Comparison of ENCODE assay signal across 21 cellular contexts in genomic region chr10:106900041-106900674, GRCh38.
A peak's percentile ranks its signal among the peaks of the same experiment; 100 is the strongest.
DNase-seq lines count a peak whose midpoint lies in the region; ATAC-seq and TF ChIP-seq lines count a peak whose summit lies in the region.
"Had no signal": no experiment of that assay in that cellular context is flagged by ENCODE, and none has a peak within 500 bp of the region (broad histone marks: within the 10 kb centered on the region; RNA-seq: fewer than 3 reads in every experiment).

No MANE protein-coding gene starts in this region.

- ATAC-seq in GM18907 (IDR thresholded peaks at IDR 0.05; ENCODE audit: unreplicated experiment) (peak; percentile 46), GM21717 (IDR thresholded peaks at IDR 0.05; ENCODE audit: unreplicated experiment) (peak; percentile 56), psoas muscle (no peak)
- ATAC-seq: A549, Right ventricle myocardium inferior had no signal

- peaks cover 2% of the 10 kb centered on the region for H3K27me3 Mint-ChIP-seq in dendritic cell treated with granulocyte-macrophage colony-stimulating factor and Interleukin-4, amounts not matched to agents 40 ng/mL and 50 ng/mL, for 4 days
- no peaks in the 10 kb centered on the region for H3K27me3 Mint-ChIP-seq in activated CD4-positive, alpha-beta T cell treated with anti-CD3 and anti-CD28 coated beads, Interleukin-2, amount 10 ng/mL, durations not matched to agents 24 days and 14 days

- H3K4me3 Mint-ChIP-seq in dendritic cell treated with granulocyte-macrophage colony-stimulating factor and Interleukin-4, amounts not matched to agents 40 ng/mL and 50 ng/mL, for 4 days = no peak overlapping the region
- no peak overlapping the region for H3K4me3 Mint-ChIP-seq in activated CD4-positive, alpha-beta T cell treated with anti-CD3 and anti-CD28 coated beads, Interleukin-2, amount 10 ng/mL, durations not matched to agents 24 days and 14 days

- H2BK15ac ChIP-seq in mesenchymal stem cell (ENCODE audit: low read depth, poor library complexity, severe bottlenecking) = no peak overlapping the region

- intact Hi-C loops in dendritic cell treated with granulocyte-macrophage colony-stimulating factor and Interleukin-4, amounts not matched to agents 40 ng/mL and 50 ng/mL, for 4 days (cut with micrococcal nuclease) = no loop called here
- intact Hi-C loops in activated CD4-positive, alpha-beta T cell treated with anti-CD3 and anti-CD28 coated beads, Interleukin-2, amount 10 ng/mL, durations not matched to agents 24 days and 14 days (cut with micrococcal nuclease) = no loop called here
- intact Hi-C loops in psoas muscle (cut with DNase I) = no loop called here

- no peak overlapping the region for H3K23ac ChIP-seq in mesenchymal stem cell (ENCODE audit: low read length in 2 of 2)

- H3K36me3 ChIP-seq in mesenchymal stem cell (ENCODE audit: control insufficient read depth in 1 of 2, insufficient read depth in 2 of 2, low read depth in 1 of 2, low read length in 2 of 2) (no peaks in the 10 kb centered on the region), psoas muscle (ENCODE audit: insufficient read depth in 1 of 2, low read depth in 1 of 2) (no peaks in the 10 kb centered on the region)
- H3K36me3 ChIP-seq: Peyer's patch had no signal

- H3K4ac ChIP-seq in mesenchymal stem cell (ENCODE audit: low read depth in 1 of 2, low read length in 2 of 2) = no peak overlapping the region

- no peaks in the 10 kb centered on the region for H3K36me3 Mint-ChIP-seq in dendritic cell treated with granulocyte-macrophage colony-stimulating factor and Interleukin-4, amounts not matched to agents 40 ng/mL and 50 ng/mL, for 4 days (ENCODE audit: low read depth)
- no peaks in the 10 kb centered on the region for H3K36me3 Mint-ChIP-seq in activated CD4-positive, alpha-beta T cell treated with anti-CD3 and anti-CD28 coated beads, Interleukin-2, amount 10 ng/mL, durations not matched to agents 24 days and 14 days (ENCODE audit: low read depth)
- H3K36me3 Mint-ChIP-seq: CD14-positive monocyte had no signal

- no peak overlapping the region for H3K14ac ChIP-seq in mesenchymal stem cell (ENCODE audit: low read length in 2 of 2)

- no peak overlapping the region for H3K4me3 ChIP-seq in GM12865 (ENCODE audit: low read depth, low read length)
- H3K4me3 ChIP-seq in mesenchymal stem cell (ENCODE audit: insufficient read depth in 1 of 2, low read depth in 1 of 2, low read length in 2 of 2) = no peak overlapping the region
- no peak overlapping the region for H3K4me3 ChIP-seq in psoas muscle
- H3K4me3 ChIP-seq: A549, Peyer's patch, SK-N-MC had no signal

- H3K4me2 ChIP-seq in mesenchymal stem cell (ENCODE audit: low read length, poor library complexity, severe bottlenecking) = no peak overlapping the region
- H3K4me2 ChIP-seq: A549 had no signal

- peak overlapping the region; percentile 39 for H3K27ac Mint-ChIP-seq in dendritic cell treated with granulocyte-macrophage colony-stimulating factor and Interleukin-4, amounts not matched to agents 40 ng/mL and 50 ng/mL, for 4 days
- H3K27ac Mint-ChIP-seq in activated CD4-positive, alpha-beta T cell treated with anti-CD3 and anti-CD28 coated beads, Interleukin-2, amount 10 ng/mL, durations not matched to agents 24 days and 14 days = no peak overlapping the region
- H3K27ac Mint-ChIP-seq: CD14-positive monocyte had no signal

- no peak overlapping the region for H2AFZ ChIP-seq in mesenchymal stem cell (ENCODE audit: low read depth, low read length)

- H3K9me3 Mint-ChIP-seq in dendritic cell treated with granulocyte-macrophage colony-stimulating factor and Interleukin-4, amounts not matched to agents 40 ng/mL and 50 ng/mL, for 4 days = peaks cover 15% of the 10 kb centered on the region
- H3K9me3 Mint-ChIP-seq in activated CD4-positive, alpha-beta T cell treated with anti-CD3 and anti-CD28 coated beads, Interleukin-2, amount 10 ng/mL, durations not matched to agents 24 days and 14 days = no peaks in the 10 kb centered on the region

- H3K27me3 ChIP-seq in mesenchymal stem cell (ENCODE audit: control insufficient read depth in 1 of 2, insufficient read depth in 1 of 2, low read length in 2 of 2) (no peaks in the 10 kb centered on the region), psoas muscle (ENCODE audit: insufficient read depth in 3 of 3, low read length in 2 of 3) (no peaks in the 10 kb centered on the region)
- H3K27me3 ChIP-seq: Peyer's patch had no signal

- no peak overlapping the region for H2AK5ac ChIP-seq in mesenchymal stem cell (ENCODE audit: low read length, severe bottlenecking)

- H3K9me3 ChIP-seq in mesenchymal stem cell (ENCODE audit: control insufficient read depth, low read length) (no peaks in the 10 kb centered on the region), psoas muscle (no peaks in the 10 kb centered on the region)
- H3K9me3 ChIP-seq: A549, Peyer's patch had no signal

- no peak for TF ChIP-seq CTCF in GM12865 (IDR thresholded peaks at IDR 0.05; ENCODE audit: insufficient read depth, low read depth, low read length, missing control alignments)
- TF ChIP-seq CTCF in psoas muscle (IDR thresholded peaks at IDR 0.05) = no peak

- no peak overlapping the region for H3K27ac ChIP-seq in mesenchymal stem cell (ENCODE audit: low read length, poor library complexity, severe bottlenecking)
- no peak overlapping the region for H3K27ac ChIP-seq in psoas muscle
- H3K27ac ChIP-seq: A549, Peyer's patch, SK-N-MC had no signal

- H4K8ac ChIP-seq in mesenchymal stem cell (ENCODE audit: low read length) = no peak overlapping the region

- 80% methylated on average over 6 of the region's 7 CpGs for WGBS in mesenchymal stem cell
- WGBS in psoas muscle, 3 donors = 58 to 69% (median 65%) methylated on average over 7 of the region's 7 CpGs

- H2BK12ac ChIP-seq in mesenchymal stem cell (ENCODE audit: low read length in 2 of 2) = no peak overlapping the region

- no peak overlapping the region for H3K9ac ChIP-seq in mesenchymal stem cell (ENCODE audit: low read length)

- H3K18ac ChIP-seq in mesenchymal stem cell (ENCODE audit: low read depth in 1 of 2, low read length in 2 of 2) = no peak overlapping the region

- DNase-seq in GM12865 (ENCODE audit: low read depth) (peak; percentile 28), mesenchymal stem cell (no peak), NCI-H226 (no peak), psoas muscle (no peak)
- no peak for DNase-seq in activated CD4-positive, alpha-beta T cell treated with anti-CD3 and anti-CD28 coated beads, Interleukin-2, amount 10 ng/mL, durations not matched to agents 24 days and 14 days
- DNase-seq: COR-L47, EL, H7, NCI-H1436, NCI-H2029, NCI-H2171 treated with DMSO at 0.1 percent for 48 hours, NCI-H510A, Peyer's patch, T-helper 9 cell had no signal

- H3K4me1 Mint-ChIP-seq in dendritic cell treated with granulocyte-macrophage colony-stimulating factor and Interleukin-4, amounts not matched to agents 40 ng/mL and 50 ng/mL, for 4 days (ENCODE audit: low read depth) = peaks cover 21% of the 10 kb centered on the region
- H3K4me1 Mint-ChIP-seq in activated CD4-positive, alpha-beta T cell treated with anti-CD3 and anti-CD28 coated beads, Interleukin-2, amount 10 ng/mL, durations not matched to agents 24 days and 14 days = no peaks in the 10 kb centered on the region

- H3K79me1 ChIP-seq in mesenchymal stem cell (replicated peaks; ENCODE audit: low read length, poor library complexity, severe bottlenecking) = no peaks in the 10 kb centered on the region

- no peak overlapping the region for H2BK120ac ChIP-seq in mesenchymal stem cell (ENCODE audit: low read depth, low read length)

- H4K91ac ChIP-seq in mesenchymal stem cell (ENCODE audit: low read length) = no peak overlapping the region

- no peak overlapping the region for H2BK5ac ChIP-seq in mesenchymal stem cell (ENCODE audit: low read depth, low read length, poor library complexity, severe bottlenecking)

- H3K4me1 ChIP-seq in mesenchymal stem cell (ENCODE audit: control insufficient read depth, insufficient read depth, low read depth, low read length) = no peaks in the 10 kb centered on the region
- H3K4me1 ChIP-seq in psoas muscle = no peaks in the 10 kb centered on the region
- H3K4me1 ChIP-seq: A549 had no signal

Comparison
In these comparisons a context has a peak if more than half of its experiments do, and no peak if none do; other contexts are left out.
1. ATAC-seq: peak in GM18907 (single experiment) and GM21717 (single experiment); none in psoas muscle (0 of 4).